ENCODE assay signal across 26 cellular contexts in the genomic region with DNA sequence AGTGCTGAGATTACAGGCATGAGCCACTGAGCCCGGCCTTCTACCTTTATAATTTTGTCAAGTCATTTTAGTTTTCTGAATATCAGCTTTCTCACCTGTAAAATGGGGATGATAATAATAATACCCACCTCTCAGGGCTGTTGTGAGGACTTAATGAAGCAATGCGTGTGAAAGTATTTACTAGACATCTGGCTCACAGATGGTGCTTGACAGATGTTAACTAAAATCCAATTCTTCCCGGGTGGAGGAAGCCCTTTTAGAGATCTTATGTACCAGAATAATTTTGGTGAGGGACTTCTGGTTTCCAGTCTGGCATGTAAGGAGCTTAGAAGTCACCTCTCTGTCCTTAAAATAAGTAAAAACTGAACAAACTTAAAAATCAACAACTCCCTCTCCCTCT.
"Had no signal": no experiment of that assay in that cellular context is flagged by ENCODE, and none has a peak within 500 bp of the region (broad histone marks: within the 10 kb centered on the region; RNA-seq: fewer than 3 reads in every experiment).

No MANE protein-coding gene starts in this region.

- H3K27ac ChIP-seq: PC-9, VCaP had no signal

- H3K9me3 Mint-ChIP-seq: activated CD4-positive, alpha-beta memory T cell treated with anti-CD3 and anti-CD28 coated beads for 36 hours; activated naive CD4-positive, alpha-beta T cell treated with anti-CD3 and anti-CD28 coated beads, Interleukin-2, amount 50 U/mL, for 72 hours; activated naive CD8-positive, alpha-beta T cell treated with anti-CD3 and anti-CD28 coated beads, Interleukin-2, amount 50 U/mL, for 24 hours; activated T-cell treated with anti-CD3 and anti-CD28 coated beads, Interleukin-2, amount 50 U/mL, for 4 hours; central memory CD8-positive, alpha-beta T cell; T-cell had no signal

- H3K4me2 ChIP-seq: PC-9 had no signal

- H3K27ac Mint-ChIP-seq: activated CD4-positive, alpha-beta memory T cell treated with anti-CD3 and anti-CD28 coated beads for 36 hours; activated naive CD4-positive, alpha-beta T cell treated with anti-CD3 and anti-CD28 coated beads, Interleukin-2, amount 50 U/mL, for 72 hours; activated naive CD8-positive, alpha-beta T cell treated with anti-CD3 and anti-CD28 coated beads, Interleukin-2, amount 50 U/mL, for 24 hours; brain; T-cell had no signal

- H3K27me3 Mint-ChIP-seq: activated CD4-positive, alpha-beta memory T cell treated with anti-CD3 and anti-CD28 coated beads for 36 hours; activated CD4-positive, alpha-beta T cell treated with anti-CD3 and anti-CD28 coated beads, Interleukin-2, amount 10 ng/mL, durations not matched to agents 7 days and 5 days; activated naive CD8-positive, alpha-beta T cell treated with anti-CD3 and anti-CD28 coated beads, Interleukin-2, amount 50 U/mL, for 24 hours; central memory CD8-positive, alpha-beta T cell; T-cell had no signal

- H3K4me3 ChIP-seq: PC-9 had no signal

- DNase-seq: activated CD4-positive, alpha-beta memory T cell treated with anti-CD3 and anti-CD28 coated beads for 36 hours; activated CD4-positive, alpha-beta T cell treated with anti-CD3 and anti-CD28 coated beads, Interleukin-2, amount 10 ng/mL, durations not matched to agents 7 days and 5 days; activated CD4-positive, CD25-positive, alpha-beta regulatory T cell; activated CD8-positive, alpha-beta memory T cell treated with anti-CD3 and anti-CD28 coated beads for 24 hours; activated effector memory CD4-positive, alpha-beta T cell treated with anti-CD3 and anti-CD28 coated beads, Interleukin-2, amount 50 U/mL, for 16 hours; activated naive CD4-positive, alpha-beta T cell treated with Interleukin-2 at 50 U/mL for 16 hours; activated naive CD8-positive, alpha-beta T cell treated with anti-CD3 and anti-CD28 coated beads, Interleukin-2, amount 50 U/mL, for 24 hours; activated T-cell treated with anti-CD3 and anti-CD28 coated beads, Interleukin-2, amount 50 U/mL, for 4 hours; amniotic stem cell; Kasumi-1; NCI-H1048; NCI-H1417; NCI-H1930; NCI-H345; NCI-H510A; NCI-H748 treated with DMSO at 0.1 percent for 48 hours; PC-9; SIG-M5; T-cell; T-helper 2 cell; T1000 had no signal

- ATAC-seq: activated naive CD4-positive, alpha-beta T cell treated with anti-CD3 and anti-CD28 coated beads, Interleukin-2, amount 50 U/mL, for 72 hours; activated naive CD8-positive, alpha-beta T cell treated with anti-CD3 and anti-CD28 coated beads, Interleukin-2, amount 50 U/mL, for 24 hours; activated T-cell treated with anti-CD3 and anti-CD28 coated beads, Interleukin-2, amount 50 U/mL, for 4 hours; T-cell had no signal

- H3K4me1 Mint-ChIP-seq: brain had no signal

- FAIRE-seq: astrocyte had no signal

- H3K4me3 Mint-ChIP-seq: activated CD4-positive, alpha-beta memory T cell treated with anti-CD3 and anti-CD28 coated beads for 36 hours; activated CD4-positive, alpha-beta T cell treated with anti-CD3 and anti-CD28 coated beads, Interleukin-2, amount 10 ng/mL, durations not matched to agents 7 days and 5 days; activated naive CD8-positive, alpha-beta T cell treated with anti-CD3 and anti-CD28 coated beads, Interleukin-2, amount 50 U/mL, for 24 hours; activated T-cell treated with anti-CD3 and anti-CD28 coated beads, Interleukin-2, amount 50 U/mL, for 4 hours; brain; central memory CD8-positive, alpha-beta T cell; T-cell had no signal

- H2AFZ ChIP-seq: PC-9 had no signal

- H3K36me3 Mint-ChIP-seq: activated CD4-positive, alpha-beta memory T cell treated with anti-CD3 and anti-CD28 coated beads for 36 hours; activated naive CD4-positive, alpha-beta T cell treated with anti-CD3 and anti-CD28 coated beads, Interleukin-2, amount 50 U/mL, for 72 hours; brain; T-cell had no signal
